In the genomic region with DNA sequence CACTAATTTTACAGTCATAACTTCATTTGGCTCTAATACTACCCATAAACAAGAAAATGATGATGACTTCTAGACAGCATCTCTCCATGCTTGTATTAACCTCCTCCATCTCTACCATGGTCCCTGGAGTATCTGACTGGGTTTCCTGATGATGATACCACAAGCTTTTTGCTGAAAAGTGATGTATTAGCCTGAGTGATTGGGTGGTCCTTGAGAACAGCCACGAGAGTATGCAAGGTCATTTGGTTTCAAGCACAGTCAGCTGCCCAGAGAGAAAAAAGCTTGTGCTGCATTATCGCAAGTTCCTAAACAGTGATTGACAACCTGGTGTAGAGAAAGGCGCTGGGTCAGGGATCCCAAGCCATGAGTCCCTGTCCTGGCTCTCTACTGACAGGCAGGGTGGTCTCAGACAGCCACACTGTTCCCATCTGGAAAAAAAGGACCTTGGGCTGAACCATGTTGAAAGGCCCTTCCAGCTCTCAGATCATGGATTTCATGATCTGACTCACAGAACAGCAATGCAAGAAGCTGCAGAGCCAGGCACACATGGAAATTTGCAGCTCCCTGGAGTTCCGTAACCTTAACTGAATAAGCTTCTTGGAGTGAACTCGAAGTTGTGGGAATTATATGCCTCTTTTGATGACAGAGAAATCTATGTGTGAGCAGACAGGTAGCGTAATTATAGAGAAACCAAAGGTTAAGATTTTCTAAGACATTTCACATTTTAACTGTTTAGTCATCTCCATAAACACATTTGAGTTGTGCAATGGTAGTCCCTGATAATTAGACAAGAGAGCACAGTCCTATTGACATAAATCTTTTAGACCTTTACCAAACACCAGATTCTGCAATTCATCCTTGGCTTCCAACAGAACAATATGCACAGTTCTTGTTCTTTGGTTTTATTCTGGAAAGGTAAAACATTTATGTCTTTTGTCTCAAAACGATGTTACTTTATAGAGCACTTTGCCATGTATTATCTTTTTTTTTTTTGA, we compare ENCODE assay signal across 13 cellular contexts. TPM values are rescaled to one million over a fixed set of nuclear protein-coding genes. Genes with fewer than 3 reads are reported as not detected.
DNase-seq lines count a peak whose midpoint lies in the region; TF ChIP-seq lines count a peak whose summit lies in the region.
"Had no signal": no experiment of that assay in that cellular context is flagged by ENCODE, and none has a peak within 500 bp of the region (broad histone marks: within the 10 kb centered on the region; RNA-seq: fewer than 3 reads in every experiment).

No MANE protein-coding gene starts in this region.

- H3K36me3 ChIP-seq in BJ (ENCODE audit: control insufficient read depth, insufficient read depth, low read length) = no peaks in the 10 kb centered on the region
- H3K36me3 ChIP-seq in WERI-Rb-1 = no peaks in the 10 kb centered on the region

- peak; percentile 65 for DNase-seq in BJ (ENCODE audit: low read depth)
- DNase-seq in NCI-H226 = peak; percentile 61
- peak; percentile 52 for DNase-seq in epithelial cell of esophagus (ENCODE audit: low read depth)
- DNase-seq in non-pigmented ciliary epithelial cell (ENCODE audit: low read depth) = peak; percentile 26
- DNase-seq in DMS114 treated with DMSO at 0.1 percent for 48 hours (lab: John Stamatoyannopoulos, UW; ENCODE audit: unreplicated experiment) = no peak
- DNase-seq in WERI-Rb-1 = no peak
- no peak for DNase-seq in putamen (ENCODE audit: low spot score)
- DNase-seq in NCI-H446 treated with DMSO at 0.1 percent for 48 hours (lab: John Stamatoyannopoulos, UW) = no peak
- DNase-seq: CD8-positive, alpha-beta T cell; hypothalamus; NCI-H1048; stimulated activated CD4-positive, alpha-beta T cell treated with anti-CD3 and anti-CD28 coated beads, Interleukin-4, amount 100 ng/mL, for 1 hour; stimulated activated naive CD4-positive, alpha-beta T cell treated with Interleukin-2 at 50 U/mL for 16 hours had no signal

- CTCF ChIA-PET in BJ (lab: Yijun Ruan, JAX) = interaction anchor here (1.0 to 6.4 kb wide), 3 partner anchors 21 to 275 kb away, joined by 3 to 49 read pairs (median 3); no protein-coding TSS in a partner anchor

- H3K27ac ChIP-seq in WERI-Rb-1 = no peak overlapping the region

- H3K4me3 ChIP-seq in BJ (ENCODE audit: low read depth, low read length) (no peak overlapping the region), epithelial cell of esophagus (ENCODE audit: low read length) (no peak overlapping the region), WERI-Rb-1 (ENCODE audit: low read depth, low read length) (no peak overlapping the region)

- H3K27me3 ChIP-seq in BJ (ENCODE audit: control insufficient read depth, insufficient read depth, low read length) (peaks cover 3% of the 10 kb centered on the region), WERI-Rb-1 (ENCODE audit: insufficient read depth, low read depth, severe bottlenecking) (peaks cover 70% of the 10 kb centered on the region)

- TF ChIP-seq CTCF in BJ (IDR thresholded peaks at IDR 0.05; ENCODE audit: insufficient read depth, low read depth, low read length) (no peak), epithelial cell of esophagus (IDR thresholded peaks at IDR 0.05; ENCODE audit: insufficient read depth, low read depth, low read length, missing control alignments) (no peak), WERI-Rb-1 (IDR thresholded peaks at IDR 0.05; ENCODE audit: low read depth, low read length) (no peak)

- no peaks in the 10 kb centered on the region for H3K9me3 ChIP-seq in WERI-Rb-1 (ENCODE audit: severe bottlenecking)

- POLR2A ChIA-PET in BJ (lab: Charles Lee) = no interaction called here

RNA-seq across cellular contexts. Expression of gene UBASH3B, which starts 54.1 kb away (rescaled TPM):
- polyA plus RNA-seq in BJ (2011; rRNA removed) = 22.2 and 28.4 TPM in 2 replicates
- polyA minus RNA-seq in BJ (2011; rRNA and poly(A)+ RNA removed) = 52.9 and 101 TPM in 2 replicates

Comparison
In these comparisons a context has a peak if more than half of its experiments do, and no peak if none do; other contexts are left out.
1. DNase-seq: peak in BJ (single experiment), NCI-H226 (single experiment), epithelial cell of esophagus (single experiment) and non-pigmented ciliary epithelial cell (single experiment); none in DMS114 treated with DMSO at 0.1 percent for 48 hours (single experiment), WERI-Rb-1 (single experiment), putamen (single experiment) and NCI-H446 treated with DMSO at 0.1 percent for 48 hours (single experiment).